9 cellular contexts compared by ENCODE assay signal in genomic region chr1:110211503-110212164, GRCh38. TPM values are rescaled to one million over a fixed set of nuclear protein-coding genes. Genes with fewer than 3 reads are reported as not detected.
A peak's percentile ranks its signal among the peaks of the same experiment; 100 is the strongest.
DNase-seq lines count a peak whose midpoint lies in the region; FAIRE-seq and TF ChIP-seq lines count a peak whose summit lies in the region.
"Had no signal": no experiment of that assay in that cellular context is flagged by ENCODE, and none has a peak within 500 bp of the region (broad histone marks: within the 10 kb centered on the region; RNA-seq: fewer than 3 reads in every experiment).

No MANE protein-coding gene starts in this region.

- H3K4me1 ChIP-seq in kidney (ENCODE audit: control insufficient read depth in 1 of 2, insufficient read depth in 1 of 2, low read depth in 1 of 2, low read length in 2 of 2), result peaks cover 11 to 42% of the 10 kb centered on the region in 2 donors
- H3K4me1 ChIP-seq in small intestine (ENCODE audit: control insufficient read depth in 2 of 2, insufficient read depth in 1 of 2, low read depth in 1 of 2, low read length in 1 of 2), result no peaks in the 10 kb centered on the region

- DNase-seq in activated T-cell treated with anti-CD3 and anti-CD28 coated beads for 1 hour (ENCODE audit: low read depth) (peak; percentile 16), kidney (no peak), small intestine (no peak), SW 1271 (lab: John Stamatoyannopoulos, UW) (no peak), ureter (ENCODE audit: low spot score) (no peak)
- DNase-seq in activated T-cell treated with anti-CD3 and anti-CD28 coated beads, Interleukin-2, amount 50 U/mL, for 1 hour, result no peak
- peak; percentile 28 for DNase-seq in activated T-helper 9 cell treated with anti-CD3 and anti-CD28 coated beads, Interleukin-2, amount 50 U/mL, for 16 hours (ENCODE audit: low read depth)
- peak; percentile 46 for DNase-seq in stimulated activated naive CD4-positive, alpha-beta T cell treated with Interleukin-2 at 50 U/mL for 16 hours (lab: John Stamatoyannopoulos, UW)

- FAIRE-seq in kidney (lab: Jason Lieb, UNC) (no peak), small intestine (lab: Jason Lieb, UNC) (no peak)
- FAIRE-seq: G401.6 had no signal

- TF ChIP-seq CTCF in kidney (IDR thresholded peaks at IDR 0.05; ENCODE audit: borderline replicate concordance, extremely low read depth, insufficient read depth), result no peak

- WGBS in small intestine, 3 donors, result 6 to 26% (median 22%) methylated on average over 75 to 80 of the region's 80 CpGs

- peak overlapping the region; percentile 9 to 71 for H3K9ac ChIP-seq in kidney (ENCODE audit: low read length in 2 of 2)

- H3K4me3 ChIP-seq in kidney (ENCODE audit: low read length in 2 of 2), result peak overlapping the region; percentile 56 to 64
- peak overlapping the region in 1 of 2 donors; percentile 75 for H3K4me3 ChIP-seq in small intestine (ENCODE audit: low read depth in 1 of 2, low read length in 2 of 2)

- peaks cover 0 to 7% of the 10 kb centered on the region in 2 donors for H3K27me3 ChIP-seq in small intestine (ENCODE audit: control insufficient read depth in 2 of 2, insufficient read depth in 2 of 2, low read length in 2 of 2)

- H3K9me3 ChIP-seq in kidney (ENCODE audit: control insufficient read depth in 1 of 2, low read length in 2 of 2) (no peaks in the 10 kb centered on the region), small intestine (ENCODE audit: control insufficient read depth, low read depth) (no peaks in the 10 kb centered on the region)

- intact Hi-C loops in kidney (cut with DNase I), result no loop called here

- H3K36me3 ChIP-seq in kidney (ENCODE audit: control insufficient read depth in 1 of 2, insufficient read depth in 2 of 2, low read length in 2 of 2) (no peaks in the 10 kb centered on the region), small intestine (ENCODE audit: control insufficient read depth in 2 of 2, insufficient read depth in 2 of 2, low read length in 2 of 2) (no peaks in the 10 kb centered on the region)

- peak overlapping the region; percentile 78 to 81 for H3K27ac ChIP-seq in kidney (ENCODE audit: low read depth in 2 of 2, low read length in 2 of 2)
- H3K27ac ChIP-seq in small intestine (ENCODE audit: low read depth in 1 of 2, low read length in 1 of 2), result no peak overlapping the region

RNA-seq across cellular contexts. Expression of gene KCNC4, which starts 1.5 kb away (rescaled TPM):
- total RNA-seq in kidney, result 52.9 TPM
- polyA plus RNA-seq in kidney (ENCODE audit: insufficient read depth, low read depth, low replicate concordance), result 12.9 TPM
- 1 to 10 TPM in 1 of 3 donors, under 1 TPM in 2; under 0.01 to 3.7 (median 0.67) TPM for polyA plus RNA-seq in small intestine
- 5.2 TPM for total RNA-seq in ureter

Comparison
In these comparisons a context has a peak if more than half of its experiments do, and no peak if none do; other contexts are left out.
1. DNase-seq: peak in activated T-cell treated with anti-CD3 and anti-CD28 coated beads for 1 hour (single experiment), activated T-helper 9 cell treated with anti-CD3 and anti-CD28 coated beads, Interleukin-2, amount 50 U/mL, for 16 hours (single experiment) and stimulated activated naive CD4-positive, alpha-beta T cell treated with Interleukin-2 at 50 U/mL for 16 hours (single experiment); none in activated T-cell treated with anti-CD3 and anti-CD28 coated beads, Interleukin-2, amount 50 U/mL, for 1 hour (single experiment), kidney (single experiment), small intestine (single experiment), SW 1271 (0 of 2) and ureter (single experiment).
2. H3K27ac ChIP-seq: peak in kidney (2 of 2); none in small intestine (0 of 2).